In the genomic region with DNA sequence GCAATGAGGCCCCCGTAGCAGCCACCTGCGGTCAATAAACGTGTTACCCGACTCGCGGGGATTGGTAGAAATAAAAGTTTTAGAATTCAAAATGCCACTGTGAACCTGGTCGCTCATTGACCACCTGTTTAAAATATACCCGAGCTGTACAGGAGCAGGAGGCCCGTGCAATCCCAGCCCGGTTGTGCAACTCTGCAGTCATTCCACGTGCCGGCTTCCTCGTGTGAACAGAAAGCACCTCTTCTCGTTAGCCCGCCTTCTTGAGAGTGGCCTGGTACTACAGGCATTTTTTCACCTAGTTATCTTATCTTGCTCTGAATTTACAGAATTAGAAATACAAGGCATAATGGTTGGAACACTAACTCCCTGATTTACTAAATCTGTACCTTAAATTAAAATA, we compare ENCODE assay signal across 1 cellular context.
TF ChIP-seq lines count a peak whose summit lies in the region.

No MANE protein-coding gene starts in this region.

TF ChIP-seq in K562, 482 proteins besides CTCF, POLR2A, EP300 and RAD21 (continued from another document):
- TF ChIP-seq, protein P1, sequence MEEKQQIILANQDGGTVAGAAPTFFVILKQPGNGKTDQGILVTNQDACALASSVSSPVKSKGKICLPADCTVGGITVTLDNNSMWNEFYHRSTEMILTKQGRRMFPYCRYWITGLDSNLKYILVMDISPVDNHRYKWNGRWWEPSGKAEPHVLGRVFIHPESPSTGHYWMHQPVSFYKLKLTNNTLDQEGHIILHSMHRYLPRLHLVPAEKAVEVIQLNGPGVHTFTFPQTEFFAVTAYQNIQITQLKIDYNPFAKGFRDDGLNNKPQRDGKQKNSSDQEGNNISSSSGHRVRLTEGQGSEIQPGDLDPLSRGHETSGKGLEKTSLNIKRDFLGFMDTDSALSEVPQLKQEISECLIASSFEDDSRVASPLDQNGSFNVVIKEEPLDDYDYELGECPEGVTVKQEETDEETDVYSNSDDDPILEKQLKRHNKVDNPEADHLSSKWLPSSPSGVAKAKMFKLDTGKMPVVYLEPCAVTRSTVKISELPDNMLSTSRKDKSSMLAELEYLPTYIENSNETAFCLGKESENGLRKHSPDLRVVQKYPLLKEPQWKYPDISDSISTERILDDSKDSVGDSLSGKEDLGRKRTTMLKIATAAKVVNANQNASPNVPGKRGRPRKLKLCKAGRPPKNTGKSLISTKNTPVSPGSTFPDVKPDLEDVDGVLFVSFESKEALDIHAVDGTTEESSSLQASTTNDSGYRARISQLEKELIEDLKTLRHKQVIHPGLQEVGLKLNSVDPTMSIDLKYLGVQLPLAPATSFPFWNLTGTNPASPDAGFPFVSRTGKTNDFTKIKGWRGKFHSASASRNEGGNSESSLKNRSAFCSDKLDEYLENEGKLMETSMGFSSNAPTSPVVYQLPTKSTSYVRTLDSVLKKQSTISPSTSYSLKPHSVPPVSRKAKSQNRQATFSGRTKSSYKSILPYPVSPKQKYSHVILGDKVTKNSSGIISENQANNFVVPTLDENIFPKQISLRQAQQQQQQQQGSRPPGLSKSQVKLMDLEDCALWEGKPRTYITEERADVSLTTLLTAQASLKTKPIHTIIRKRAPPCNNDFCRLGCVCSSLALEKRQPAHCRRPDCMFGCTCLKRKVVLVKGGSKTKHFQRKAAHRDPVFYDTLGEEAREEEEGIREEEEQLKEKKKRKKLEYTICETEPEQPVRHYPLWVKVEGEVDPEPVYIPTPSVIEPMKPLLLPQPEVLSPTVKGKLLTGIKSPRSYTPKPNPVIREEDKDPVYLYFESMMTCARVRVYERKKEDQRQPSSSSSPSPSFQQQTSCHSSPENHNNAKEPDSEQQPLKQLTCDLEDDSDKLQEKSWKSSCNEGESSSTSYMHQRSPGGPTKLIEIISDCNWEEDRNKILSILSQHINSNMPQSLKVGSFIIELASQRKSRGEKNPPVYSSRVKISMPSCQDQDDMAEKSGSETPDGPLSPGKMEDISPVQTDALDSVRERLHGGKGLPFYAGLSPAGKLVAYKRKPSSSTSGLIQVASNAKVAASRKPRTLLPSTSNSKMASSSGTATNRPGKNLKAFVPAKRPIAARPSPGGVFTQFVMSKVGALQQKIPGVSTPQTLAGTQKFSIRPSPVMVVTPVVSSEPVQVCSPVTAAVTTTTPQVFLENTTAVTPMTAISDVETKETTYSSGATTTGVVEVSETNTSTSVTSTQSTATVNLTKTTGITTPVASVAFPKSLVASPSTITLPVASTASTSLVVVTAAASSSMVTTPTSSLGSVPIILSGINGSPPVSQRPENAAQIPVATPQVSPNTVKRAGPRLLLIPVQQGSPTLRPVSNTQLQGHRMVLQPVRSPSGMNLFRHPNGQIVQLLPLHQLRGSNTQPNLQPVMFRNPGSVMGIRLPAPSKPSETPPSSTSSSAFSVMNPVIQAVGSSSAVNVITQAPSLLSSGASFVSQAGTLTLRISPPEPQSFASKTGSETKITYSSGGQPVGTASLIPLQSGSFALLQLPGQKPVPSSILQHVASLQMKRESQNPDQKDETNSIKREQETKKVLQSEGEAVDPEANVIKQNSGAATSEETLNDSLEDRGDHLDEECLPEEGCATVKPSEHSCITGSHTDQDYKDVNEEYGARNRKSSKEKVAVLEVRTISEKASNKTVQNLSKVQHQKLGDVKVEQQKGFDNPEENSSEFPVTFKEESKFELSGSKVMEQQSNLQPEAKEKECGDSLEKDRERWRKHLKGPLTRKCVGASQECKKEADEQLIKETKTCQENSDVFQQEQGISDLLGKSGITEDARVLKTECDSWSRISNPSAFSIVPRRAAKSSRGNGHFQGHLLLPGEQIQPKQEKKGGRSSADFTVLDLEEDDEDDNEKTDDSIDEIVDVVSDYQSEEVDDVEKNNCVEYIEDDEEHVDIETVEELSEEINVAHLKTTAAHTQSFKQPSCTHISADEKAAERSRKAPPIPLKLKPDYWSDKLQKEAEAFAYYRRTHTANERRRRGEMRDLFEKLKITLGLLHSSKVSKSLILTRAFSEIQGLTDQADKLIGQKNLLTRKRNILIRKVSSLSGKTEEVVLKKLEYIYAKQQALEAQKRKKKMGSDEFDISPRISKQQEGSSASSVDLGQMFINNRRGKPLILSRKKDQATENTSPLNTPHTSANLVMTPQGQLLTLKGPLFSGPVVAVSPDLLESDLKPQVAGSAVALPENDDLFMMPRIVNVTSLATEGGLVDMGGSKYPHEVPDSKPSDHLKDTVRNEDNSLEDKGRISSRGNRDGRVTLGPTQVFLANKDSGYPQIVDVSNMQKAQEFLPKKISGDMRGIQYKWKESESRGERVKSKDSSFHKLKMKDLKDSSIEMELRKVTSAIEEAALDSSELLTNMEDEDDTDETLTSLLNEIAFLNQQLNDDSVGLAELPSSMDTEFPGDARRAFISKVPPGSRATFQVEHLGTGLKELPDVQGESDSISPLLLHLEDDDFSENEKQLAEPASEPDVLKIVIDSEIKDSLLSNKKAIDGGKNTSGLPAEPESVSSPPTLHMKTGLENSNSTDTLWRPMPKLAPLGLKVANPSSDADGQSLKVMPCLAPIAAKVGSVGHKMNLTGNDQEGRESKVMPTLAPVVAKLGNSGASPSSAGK (IDR thresholded peaks at IDR 0.05), result peak; percentile 63
- TF ChIP-seq HNRNPUL1 (IDR thresholded peaks at IDR 0.05; ENCODE audit: low read length) (no peak), SREBF1 (IDR thresholded peaks at IDR 0.05; ENCODE audit: borderline replicate concordance, low read depth, low read length) (no peak), CBX1 (IDR thresholded peaks at IDR 0.05; ENCODE audit: low read depth) (no peak), FOS (IDR thresholded peaks at IDR 0.05; ENCODE audit: extremely low read depth, insufficient read length) (no peak)
- TF ChIP-seq, protein P2, sequence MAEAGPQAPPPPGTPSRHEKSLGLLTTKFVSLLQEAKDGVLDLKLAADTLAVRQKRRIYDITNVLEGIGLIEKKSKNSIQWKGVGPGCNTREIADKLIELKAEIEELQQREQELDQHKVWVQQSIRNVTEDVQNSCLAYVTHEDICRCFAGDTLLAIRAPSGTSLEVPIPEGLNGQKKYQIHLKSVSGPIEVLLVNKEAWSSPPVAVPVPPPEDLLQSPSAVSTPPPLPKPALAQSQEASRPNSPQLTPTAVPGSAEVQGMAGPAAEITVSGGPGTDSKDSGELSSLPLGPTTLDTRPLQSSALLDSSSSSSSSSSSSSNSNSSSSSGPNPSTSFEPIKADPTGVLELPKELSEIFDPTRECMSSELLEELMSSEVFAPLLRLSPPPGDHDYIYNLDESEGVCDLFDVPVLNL (CRISPR knock-in tag; IDR thresholded peaks at IDR 0.05; ENCODE audit: low read depth), result no peak
